11 cellular contexts compared by ENCODE assay signal in genomic region chr10:75428434-75429158, GRCh38. TPM values are rescaled to one million over a fixed set of nuclear protein-coding genes. Genes with fewer than 3 reads are reported as not detected.
DNase-seq lines count a peak whose midpoint lies in the region; ATAC-seq and TF ChIP-seq lines count a peak whose summit lies in the region.
"Had no signal": no experiment of that assay in that cellular context is flagged by ENCODE, and none has a peak within 500 bp of the region (broad histone marks: within the 10 kb centered on the region; RNA-seq: fewer than 3 reads in every experiment).

No MANE protein-coding gene starts in this region.

- peaks cover 32% of the 10 kb centered on the region for H3K4me1 Mint-ChIP-seq in type B pancreatic cell (ENCODE audit: unreplicated experiment)

- CTCF ChIA-PET in HEK293 (lab: Yijun Ruan, JAX) (interaction anchor here (0.6 to 1.7 kb wide), 3 partner anchors 9 to 175 kb away, joined by 3 read pairs; no protein-coding TSS in a partner anchor), Panc1 (lab: Charles Lee) (no interaction called here)

- TF ChIP-seq CTCF in HEK293 (tag by site-specific recombination; IDR thresholded peaks at IDR 0.05), result no peak; the same call in 1 of the 2 replicates
- no peak for TF ChIP-seq CTCF in Panc1 (IDR thresholded peaks at IDR 0.05)
- no peak for TF ChIP-seq CTCF in type B pancreatic cell (conservative IDR thresholded peaks at IDR 0.05)

- no peaks in the 10 kb centered on the region for H3K9me3 Mint-ChIP-seq in type B pancreatic cell

- in situ Hi-C loops in Panc1 (cut with HindIII; ENCODE audit: low pct_unique_long_range_greater_than_20kb, low sequenced_read_pairs), result no loop called here

- peaks cover 37% of the 10 kb centered on the region for H3K27me3 Mint-ChIP-seq in type B pancreatic cell

- WGBS in esophagus, 2 donors, result 53 to 55% methylated on average over 9 of the region's 9 CpGs

- H3K9me3 ChIP-seq in HEK293 (ENCODE audit: control insufficient read depth, insufficient read depth, low read depth, low read length), result no peaks in the 10 kb centered on the region
- no peaks in the 10 kb centered on the region for H3K9me3 ChIP-seq in Panc1 (ENCODE audit: control insufficient read depth, insufficient read depth, low read depth, low read length)
- H3K9me3 ChIP-seq in esophagus (ENCODE audit: control insufficient read depth in 2 of 2, insufficient read depth in 1 of 2, low read depth in 1 of 2, low read length in 1 of 2), result no peaks in the 10 kb centered on the region

- peaks cover 24% of the 10 kb centered on the region; the same call in 1 of the 2 replicates for H3K4me1 ChIP-seq in HEK293 (ENCODE audit: control insufficient read depth, insufficient read depth, low read length)
- 0 out of 2 replicates have a peak, but pooled peaks cover 3% of the 10 kb centered on the region for H3K4me1 ChIP-seq in Panc1 (ENCODE audit: control insufficient read depth, insufficient read depth, low read length)
- H3K4me1 ChIP-seq in esophagus (ENCODE audit: control insufficient read depth in 2 of 2, insufficient read depth in 2 of 2, low read length in 1 of 2), result peaks cover 5 to 10% of the 10 kb centered on the region in 2 donors

- peak; percentile 50; the same call in 1 of the 2 replicates for ATAC-seq in Panc1
- ATAC-seq in HG03159 (IDR thresholded peaks at IDR 0.05; ENCODE audit: unreplicated experiment), result no peak
- ATAC-seq: activated CD8-positive, alpha-beta memory T cell treated with anti-CD3 and anti-CD28 coated beads, Interleukin-2, amount 10 ng/mL, durations not matched to agents 7 days and 5 days had no signal

- POLR2A ChIA-PET in HEK293 (lab: Yijun Ruan, JAX), result interaction anchor here (4.2 kb wide), 1 partner anchor 27 kb away, joined by 15 read pairs; the partner anchor contains the start of gene ZNF503
- POLR2A ChIA-PET in Panc1 (lab: Charles Lee), result no interaction called here

- no peak overlapping the region for H3K4me3 Mint-ChIP-seq in type B pancreatic cell
- H3K4me3 Mint-ChIP-seq: activated CD8-positive, alpha-beta memory T cell treated with anti-CD3 and anti-CD28 coated beads, Interleukin-2, amount 10 ng/mL, durations not matched to agents 7 days and 5 days had no signal

- no peak for DNase-seq in Panc1 (ENCODE audit: low read depth, low spot score)
- peak; percentile 10 for DNase-seq in skeletal muscle cell (ENCODE audit: low read depth)
- DNase-seq in type B pancreatic cell (ENCODE audit: extremely low spot score, unreplicated experiment), result no peak
- no peak for DNase-seq in Ammon's horn (ENCODE audit: low spot score)
- no peak for DNase-seq in posterior vena cava (ENCODE audit: low spot score)
- DNase-seq: activated CD8-positive, alpha-beta memory T cell treated with anti-CD3 and anti-CD28 coated beads, Interleukin-2, amount 10 ng/mL, durations not matched to agents 7 days and 5 days; GF-D8; stimulated activated CD4-positive, alpha-beta T cell treated with anti-CD3 and anti-CD28 coated beads, Interleukin-12 subunit alpha, Interleukin-12 subunit beta, amount 100 ng/mL, for 4 hours had no signal

- no peak overlapping the region for H3K27ac Mint-ChIP-seq in type B pancreatic cell
- H3K27ac Mint-ChIP-seq: activated CD8-positive, alpha-beta memory T cell treated with anti-CD3 and anti-CD28 coated beads, Interleukin-2, amount 10 ng/mL, durations not matched to agents 7 days and 5 days had no signal

- peaks cover 17% of the 10 kb centered on the region for H3K27me3 ChIP-seq in Panc1 (ENCODE audit: control insufficient read depth, insufficient read depth, low read length)
- no peaks in the 10 kb centered on the region for H3K27me3 ChIP-seq in esophagus (ENCODE audit: control insufficient read depth in 1 of 2, insufficient read depth in 2 of 2, low read length in 2 of 2)

- H3K27ac ChIP-seq in HEK293 (ENCODE audit: extremely low read depth, low read depth, low read length) (peak overlapping the region; percentile 67), Panc1 (ENCODE audit: low read length) (no peak overlapping the region), esophagus (ENCODE audit: low read depth in 2 of 2, low read length in 1 of 2) (peak overlapping the region; percentile 26 to 78)

- H3K36me3 Mint-ChIP-seq in type B pancreatic cell, result no peaks in the 10 kb centered on the region
- H3K36me3 Mint-ChIP-seq: activated CD8-positive, alpha-beta memory T cell treated with anti-CD3 and anti-CD28 coated beads, Interleukin-2, amount 10 ng/mL, durations not matched to agents 7 days and 5 days had no signal

- H3K4me3 ChIP-seq in HEK293 (ENCODE audit: low read depth, low read length) (no peak overlapping the region), Panc1 (ENCODE audit: low read depth in 2 of 2, low read length in 2 of 2) (no peak overlapping the region), esophagus (ENCODE audit: low read depth in 1 of 2, low read length in 2 of 2) (no peak overlapping the region), skeletal muscle cell (ENCODE audit: low read depth, low read length) (no peak overlapping the region)

- intact Hi-C loops in Panc1 (cut with micrococcal nuclease; ENCODE audit: unreplicated experiment) (no loop called here), posterior vena cava (cut with DNase I) (no loop called here)

- BruUV-seq in Panc1 (replicated peaks; lab: Mats Ljungman, UMichigan), result no TSS peak

- H3K36me3 ChIP-seq in HEK293 (ENCODE audit: control insufficient read depth in 2 of 2, insufficient read depth in 1 of 2, low read length in 2 of 2) (no peaks in the 10 kb centered on the region), Panc1 (ENCODE audit: control insufficient read depth, insufficient read depth, low read length) (no peaks in the 10 kb centered on the region), esophagus (ENCODE audit: control insufficient read depth in 2 of 2, insufficient read depth in 2 of 2, low read length in 1 of 2) (no peaks in the 10 kb centered on the region)

TF ChIP-seq in HEK293, 187 proteins besides CTCF, POLR2A, EP300 and RAD21 (continues in another document):
- TF ChIP-seq ZNF274 (IDR thresholded peaks at IDR 0.05; ENCODE audit: low read length) (no peak), ZNF274 (tag by site-specific recombination; IDR thresholded peaks at IDR 0.05; ENCODE audit: borderline replicate concordance) (no peak), ZNF221 (tag by site-specific recombination; IDR thresholded peaks at IDR 0.05; ENCODE audit: borderline replicate concordance) (no peak), ZNF24 (tag by site-specific recombination; IDR thresholded peaks at IDR 0.05) (no peak), HOXC10 (CRISPR knock-in tag; IDR thresholded peaks at IDR 0.05) (no peak), ZNF2 (tag by site-specific recombination; IDR thresholded peaks at IDR 0.05) (no peak), ZNF112 (tag by site-specific recombination; IDR thresholded peaks at IDR 0.05) (no peak), REST (tag by site-specific recombination; IDR thresholded peaks at IDR 0.05) (no peak), ZNF660 (tag by site-specific recombination; IDR thresholded peaks at IDR 0.05) (0 out of 2 replicates have a peak, but pooled peaks have one; percentile 23), ZNF157 (tag by site-specific recombination; IDR thresholded peaks at IDR 0.05) (no peak), KLF8 (tag by site-specific recombination; IDR thresholded peaks at IDR 0.05) (no peak), ZNF239 (tag by site-specific recombination; IDR thresholded peaks at IDR 0.05) (no peak), TCF7L2 (IDR thresholded peaks at IDR 0.05; ENCODE audit: borderline replicate concordance, low read depth, low read length) (no peak)

RNA-seq across cellular contexts. Expression of gene LRMDA, which starts 2.8 kb away (rescaled TPM):
- total RNA-seq in Panc1 (2021; ENCODE audit: unreplicated experiment) (1.2 TPM), type B pancreatic cell (ENCODE audit: low replicate concordance) (0.62 and 2.0 TPM in 2 replicates), posterior vena cava (10 to 100 TPM; 14.4 to 18.0 TPM)
- polyA plus RNA-seq in Panc1 (2012; ENCODE audit: insufficient read length), result 1.4 TPM
- polyA plus RNA-seq in esophagus, result 1 to 10 TPM; 1.8 to 4.0 TPM
- total RNA-seq: activated CD8-positive, alpha-beta memory T cell treated with anti-CD3 and anti-CD28 coated beads, Interleukin-2, amount 10 ng/mL, durations not matched to agents 7 days and 5 days had no signal

RNA-seq across cellular contexts. Expression of gene ZNF503, which starts 27.0 kb away (rescaled TPM):
- total RNA-seq in Panc1 (2021; ENCODE audit: unreplicated experiment) (10.4 TPM), type B pancreatic cell (ENCODE audit: low replicate concordance) (86.7 and 88.4 TPM in 2 replicates), posterior vena cava (10 to 100 TPM; 27.9 to 36.0 TPM)
- 9.0 TPM for polyA plus RNA-seq in Panc1 (2012; ENCODE audit: insufficient read length)
- polyA plus RNA-seq in esophagus, result 10 to 100 TPM; 14.5 to 19.4 TPM
